ENCODE assay signal across 15 cellular contexts in genomic region chr17:2267354-2267753, GRCh38. TPM values are rescaled to one million over a fixed set of nuclear protein-coding genes. Genes with fewer than 3 reads are reported as not detected.
DNase-seq lines count a peak whose midpoint lies in the region; ATAC-seq and TF ChIP-seq lines count a peak whose summit lies in the region.
"Had no signal": no experiment of that assay in that cellular context is flagged by ENCODE, and none has a peak within 500 bp of the region (broad histone marks: within the 10 kb centered on the region; RNA-seq: fewer than 3 reads in every experiment).

No MANE protein-coding gene starts in this region.

- no peak overlapping the region for H2BK15ac ChIP-seq in mesenchymal stem cell (ENCODE audit: low read depth, poor library complexity, severe bottlenecking)

- H3K27me3 ChIP-seq in SK-N-SH (ENCODE audit: insufficient read depth) = no peaks in the 10 kb centered on the region
- H3K27me3 ChIP-seq in mesenchymal stem cell (ENCODE audit: control insufficient read depth in 1 of 2, insufficient read depth in 1 of 2, low read length in 2 of 2) = no peaks in the 10 kb centered on the region

- H3K36me3 Mint-ChIP-seq in activated T-cell treated with anti-CD3 and anti-CD28 coated beads, Interleukin-2, amount 50 U/mL, for 24 hours (ENCODE audit: low read depth) = peaks cover 67% of the 10 kb centered on the region
- peaks cover 27% of the 10 kb centered on the region for H3K36me3 Mint-ChIP-seq in central memory CD8-positive, alpha-beta T cell (ENCODE audit: insufficient read depth)

- no peak overlapping the region for H2BK120ac ChIP-seq in mesenchymal stem cell (ENCODE audit: low read depth, low read length)

- no peak for TF ChIP-seq RAD21 in SK-N-SH (IDR thresholded peaks at IDR 0.05; ENCODE audit: low read length)

- TF ChIP-seq CTCF in SK-N-SH (IDR thresholded peaks at IDR 0.05) = no peak

- TF ChIP-seq EP300 in SK-N-SH (IDR thresholded peaks at IDR 0.05; ENCODE audit: borderline replicate concordance in 1 of 2, low read depth in 1 of 2, low read length in 1 of 2) = no peak

- no peak overlapping the region for H4K91ac ChIP-seq in mesenchymal stem cell (ENCODE audit: low read length)

- H2AK5ac ChIP-seq in mesenchymal stem cell (ENCODE audit: low read length, severe bottlenecking) = no peak overlapping the region

- no peaks in the 10 kb centered on the region for H3K9me3 ChIP-seq in SK-N-SH
- H3K9me3 ChIP-seq in mesenchymal stem cell (ENCODE audit: control insufficient read depth, low read length) = no peaks in the 10 kb centered on the region

- no peak overlapping the region for H2AFZ ChIP-seq in SK-N-SH (ENCODE audit: low read depth)
- H2AFZ ChIP-seq in mesenchymal stem cell (ENCODE audit: low read depth, low read length) = no peak overlapping the region
- H2AFZ ChIP-seq: GM23248 had no signal

- no peak overlapping the region for H3K23ac ChIP-seq in mesenchymal stem cell (ENCODE audit: low read length in 2 of 2)

- peaks cover 84% of the 10 kb centered on the region for H3K4me1 Mint-ChIP-seq in activated T-cell treated with anti-CD3 and anti-CD28 coated beads, Interleukin-2, amount 50 U/mL, for 24 hours (ENCODE audit: low read depth)
- peaks cover 56% of the 10 kb centered on the region for H3K4me1 Mint-ChIP-seq in central memory CD8-positive, alpha-beta T cell
- peaks cover 95% of the 10 kb centered on the region for H3K4me1 Mint-ChIP-seq in stimulated activated naive CD8-positive, alpha-beta T cell treated with anti-CD3 and anti-CD28 coated beads, Interleukin-15, amount 100 ng/mL, for 72 hours

- H3K14ac ChIP-seq in mesenchymal stem cell (ENCODE audit: low read length in 2 of 2) = no peak overlapping the region

- peaks cover 15 to 16% of the 10 kb centered on the region in 2 experiments for H3K36me3 ChIP-seq in SK-N-SH (replicated peaks in 1 of 2; ENCODE audit: control insufficient read depth in 1 of 2, insufficient read depth in 2 of 2, low read length in 1 of 2)
- H3K36me3 ChIP-seq in mesenchymal stem cell (ENCODE audit: control insufficient read depth in 1 of 2, insufficient read depth in 2 of 2, low read depth in 1 of 2, low read length in 2 of 2) = peaks cover 26 to 42% of the 10 kb centered on the region in 2 experiments

- no peak overlapping the region for H3K4ac ChIP-seq in mesenchymal stem cell (ENCODE audit: low read depth in 1 of 2, low read length in 2 of 2)

- ATAC-seq in central memory CD8-positive, alpha-beta T cell (replicated peaks; ENCODE audit: extremely low read depth, poor library complexity, severe bottlenecking) = no peak
- ATAC-seq in stimulated activated naive CD8-positive, alpha-beta T cell treated with anti-CD3 and anti-CD28 coated beads, Interleukin-15, amount 100 ng/mL, for 72 hours = no peak
- ATAC-seq in HG02884 (IDR thresholded peaks at IDR 0.05; ENCODE audit: unreplicated experiment) = no peak
- ATAC-seq: left ventricle myocardium superior had no signal

- H4K8ac ChIP-seq in mesenchymal stem cell (ENCODE audit: low read length) = no peak overlapping the region

- H3K27ac Mint-ChIP-seq in activated T-cell treated with anti-CD3 and anti-CD28 coated beads, Interleukin-2, amount 50 U/mL, for 24 hours = peak overlapping the region; percentile 99
- H3K27ac Mint-ChIP-seq in central memory CD8-positive, alpha-beta T cell (ENCODE audit: low read depth) = peak overlapping the region; percentile 90
- H3K27ac Mint-ChIP-seq in stimulated activated naive CD8-positive, alpha-beta T cell treated with anti-CD3 and anti-CD28 coated beads, Interleukin-15, amount 100 ng/mL, for 72 hours = peak overlapping the region; percentile 97 to 100

- 89% methylated on average over 4 of the region's 4 CpGs for WGBS in SK-N-SH (ENCODE audit: low lambda C conversion rate)
- 86% methylated on average over 4 of the region's 4 CpGs for WGBS in mesenchymal stem cell

- H3K9ac ChIP-seq in SK-N-SH = no peak overlapping the region
- H3K9ac ChIP-seq in mesenchymal stem cell (ENCODE audit: low read length) = no peak overlapping the region
- H3K9ac ChIP-seq: GM23248 had no signal

- peaks cover 26% of the 10 kb centered on the region for H3K79me2 ChIP-seq in SK-N-SH (ENCODE audit: insufficient read depth)

- no peak overlapping the region for H2BK12ac ChIP-seq in mesenchymal stem cell (ENCODE audit: low read length in 2 of 2)

- no peaks in the 10 kb centered on the region for H3K27me3 Mint-ChIP-seq in activated T-cell treated with anti-CD3 and anti-CD28 coated beads, Interleukin-2, amount 50 U/mL, for 24 hours
- H3K27me3 Mint-ChIP-seq in central memory CD8-positive, alpha-beta T cell = no peaks in the 10 kb centered on the region
- H3K27me3 Mint-ChIP-seq in stimulated activated naive CD8-positive, alpha-beta T cell treated with anti-CD3 and anti-CD28 coated beads, Interleukin-15, amount 100 ng/mL, for 72 hours = no peaks in the 10 kb centered on the region

- H3K18ac ChIP-seq in mesenchymal stem cell (ENCODE audit: low read depth in 1 of 2, low read length in 2 of 2) = no peak overlapping the region

- no peak for DNase-seq in activated T-cell treated with anti-CD3 and anti-CD28 coated beads, Interleukin-2, amount 50 U/mL, for 24 hours
- no peak for DNase-seq in activated T-cell treated with anti-CD3 and anti-CD28 coated beads, Interleukin-2, amount 50 U/mL, for 1 hour
- DNase-seq in SK-N-SH (peak; percentile 27), mesenchymal stem cell (no peak), NCI-H510A (lab: John Stamatoyannopoulos, UW) (no peak)
- DNase-seq in central memory CD8-positive, alpha-beta T cell (ENCODE audit: low spot score in 2 of 2) = no peak
- DNase-seq in stimulated activated naive CD8-positive, alpha-beta T cell treated with anti-CD3 and anti-CD28 coated beads, Interleukin-15, amount 100 ng/mL, for 72 hours = no peak
- DNase-seq: activated effector memory CD4-positive, alpha-beta T cell treated with anti-CD3 and anti-CD28 coated beads, Interleukin-2, amount 50 U/mL, for 16 hours; DMS 273 treated with DMSO at 0.1 percent for 48 hours; GM23248; left ventricle myocardium superior; NCI-H2081 treated with DMSO at 0.1 percent for 48 hours; NCI-H82 had no signal

- peaks cover 2% of the 10 kb centered on the region for H3K9me3 Mint-ChIP-seq in activated T-cell treated with anti-CD3 and anti-CD28 coated beads, Interleukin-2, amount 50 U/mL, for 24 hours
- peaks cover 5% of the 10 kb centered on the region for H3K9me3 Mint-ChIP-seq in central memory CD8-positive, alpha-beta T cell
- no peaks in the 10 kb centered on the region for H3K9me3 Mint-ChIP-seq in stimulated activated naive CD8-positive, alpha-beta T cell treated with anti-CD3 and anti-CD28 coated beads, Interleukin-15, amount 100 ng/mL, for 72 hours
- H3K9me3 Mint-ChIP-seq: nephron had no signal

- CTCF ChIA-PET in SK-N-SH (lab: Yijun Ruan, JAX) = interaction anchor here (0.9 to 2.0 kb wide), 4 partner anchors 9 to 359 kb away, joined by 3 to 9 read pairs (median 4); no protein-coding TSS in a partner anchor

- peaks cover under 1% of the 10 kb centered on the region; the same call in 1 of the 2 replicates for H4K20me1 ChIP-seq in SK-N-SH (ENCODE audit: insufficient read depth)

- no peak overlapping the region for H3K4me2 ChIP-seq in SK-N-SH
- no peak overlapping the region for H3K4me2 ChIP-seq in mesenchymal stem cell (ENCODE audit: low read length, poor library complexity, severe bottlenecking)

- H3K27ac ChIP-seq in SK-N-SH (ENCODE audit: low read depth in 2 of 2, low read length in 1 of 2) = no peak overlapping the region
- no peak overlapping the region for H3K27ac ChIP-seq in mesenchymal stem cell (ENCODE audit: low read length, poor library complexity, severe bottlenecking)
- H3K27ac ChIP-seq: GM23248 had no signal

- peaks cover 5 to 23% of the 10 kb centered on the region in 2 experiments; a peak in 3 of 4 replicates for H3K4me1 ChIP-seq in SK-N-SH (ENCODE audit: control insufficient read depth in 1 of 2, insufficient read depth in 2 of 2, low read depth in 1 of 2, low read length in 1 of 2)
- peaks cover 1% of the 10 kb centered on the region for H3K4me1 ChIP-seq in mesenchymal stem cell (ENCODE audit: control insufficient read depth, insufficient read depth, low read depth, low read length)

- H3K9me2 ChIP-seq in SK-N-SH = no peaks in the 10 kb centered on the region

- POLR2A ChIA-PET in SK-N-SH (lab: Yijun Ruan, JAX) = no interaction called here

- H3K4me3 Mint-ChIP-seq in activated T-cell treated with anti-CD3 and anti-CD28 coated beads, Interleukin-2, amount 50 U/mL, for 24 hours = peak overlapping the region; percentile 76
- peak overlapping the region; percentile 75 for H3K4me3 Mint-ChIP-seq in central memory CD8-positive, alpha-beta T cell
- H3K4me3 Mint-ChIP-seq in stimulated activated naive CD8-positive, alpha-beta T cell treated with anti-CD3 and anti-CD28 coated beads, Interleukin-15, amount 100 ng/mL, for 72 hours = peak overlapping the region; percentile 82 to 92
- H3K4me3 Mint-ChIP-seq: nephron had no signal

- H2BK5ac ChIP-seq in mesenchymal stem cell (ENCODE audit: low read depth, low read length, poor library complexity, severe bottlenecking) = no peak overlapping the region

- peaks cover 34% of the 10 kb centered on the region for H3K79me1 ChIP-seq in mesenchymal stem cell (replicated peaks; ENCODE audit: low read length, poor library complexity, severe bottlenecking)

- H3K4me3 ChIP-seq in SK-N-SH (ENCODE audit: low read depth in 2 of 2, low read length in 1 of 2) = no peak overlapping the region
- no peak overlapping the region for H3K4me3 ChIP-seq in mesenchymal stem cell (ENCODE audit: insufficient read depth in 1 of 2, low read depth in 1 of 2, low read length in 2 of 2)
- H3K4me3 ChIP-seq: GM23248 had no signal

- peaks cover 21% of the 10 kb centered on the region for H3F3A ChIP-seq in SK-N-SH (replicated peaks; ENCODE audit: insufficient read depth)

TF ChIP-seq in SK-N-SH, 30 proteins besides CTCF, POLR2A, EP300 and RAD21 (continues in another document):
- TF ChIP-seq RXRA (IDR thresholded peaks at IDR 0.05; ENCODE audit: borderline replicate concordance, low read depth) = no peak

RNA-seq across cellular contexts. Expression of gene SMG6, which starts 36.2 kb away (rescaled TPM):
- 9.5 and 15.7 TPM in 2 replicates for polyA plus RNA-seq in SK-N-SH (2012; rRNA removed)
- polyA plus RNA-seq in SK-N-SH (2012; cell fraction: cytosol; rRNA removed) = 9.0 and 10.4 TPM in 2 replicates
- 38.2 and 48.1 TPM in 2 replicates for polyA plus RNA-seq in SK-N-SH (2012; cell fraction: nucleus; rRNA removed)
- 25.3 TPM for polyA plus RNA-seq in mesenchymal stem cell (2013, experiment 1 of 2)
- polyA plus RNA-seq in mesenchymal stem cell (2013, experiment 2 of 2) = 25.6 TPM

RNA-seq across cellular contexts. Expression of gene SRR, which starts 36.4 kb away (rescaled TPM):
- polyA plus RNA-seq in SK-N-SH (2012; rRNA removed) = 18.5 and 20.2 TPM in 2 replicates
- 20.2 and 21.7 TPM in 2 replicates for polyA plus RNA-seq in SK-N-SH (2012; cell fraction: cytosol; rRNA removed)
- 4.6 and 10.0 TPM in 2 replicates for polyA plus RNA-seq in SK-N-SH (2012; cell fraction: nucleus; rRNA removed)
- 12.2 TPM for polyA plus RNA-seq in mesenchymal stem cell (2013, experiment 1 of 2)
- polyA plus RNA-seq in mesenchymal stem cell (2013, experiment 2 of 2) = 10.6 TPM
